In genomic region chr1:179742717-179743678, GRCh38 we compare ENCODE assay signal across 9 cellular contexts. TPM values are rescaled to one million over a fixed set of nuclear protein-coding genes. Genes with fewer than 3 reads are reported as not detected.
DNase-seq lines count a peak whose midpoint lies in the region; ATAC-seq and TF ChIP-seq lines count a peak whose summit lies in the region.
"Had no signal": no experiment of that assay in that cellular context is flagged by ENCODE, and none has a peak within 500 bp of the region (broad histone marks: within the 10 kb centered on the region; RNA-seq: fewer than 3 reads in every experiment).

TSS of gene FAM163A (plus strand) at chr1:179743291. CDS start at chr1:179813098, 69,807 bp downstream.

- H3K27ac ChIP-seq in lower lobe of right lung: no peak within 1 kb of the TSS

- H3K4me3 ChIP-seq in lower lobe of right lung: peak within 1 kb of the TSS; percentile 32

- H3K4me3 Mint-ChIP-seq in MCF 10A (ENCODE audit: unreplicated experiment) (no peak within 1 kb of the TSS), type B pancreatic cell (peak within 1 kb of the TSS; percentile 80)
- peak within 1 kb of the TSS; percentile 30 for H3K4me3 Mint-ChIP-seq in activated naive CD8-positive, alpha-beta T cell treated with anti-CD3 and anti-CD28 coated beads, Interleukin-2, amount 50 U/mL, for 24 hours

- CTCF ChIA-PET in MCF 10A (lab: Yijun Ruan, JAX): interaction anchor here (0.6 to 49.8 kb wide), 3 partner anchors 71 to 145 kb away, joined by 3 to 2115 read pairs (median 4); no protein-coding TSS in a partner anchor

- intact Hi-C loops in MCF 10A (cut with micrococcal nuclease): no loop called here
- intact Hi-C loops in lower lobe of right lung (cut with DNase I): no loop called here

- no peaks in the 10 kb centered on the region for H3K9me3 ChIP-seq in lower lobe of right lung

- H3K9me3 Mint-ChIP-seq in MCF 10A (ENCODE audit: unreplicated experiment) (no peaks in the 10 kb centered on the region), type B pancreatic cell (no peaks in the 10 kb centered on the region)
- H3K9me3 Mint-ChIP-seq in activated naive CD8-positive, alpha-beta T cell treated with anti-CD3 and anti-CD28 coated beads, Interleukin-2, amount 50 U/mL, for 24 hours: no peaks in the 10 kb centered on the region

- in situ Hi-C loops in T47D (cut with HindIII; ENCODE audit: low pct_unique_long_range_greater_than_20kb, low sequenced_read_pairs): no loop called here

- peaks cover 17% of the 10 kb centered on the region for H3K4me1 ChIP-seq in lower lobe of right lung

- H3K27ac Mint-ChIP-seq in MCF 10A (ENCODE audit: low read depth, unreplicated experiment) (no peak within 1 kb of the TSS), type B pancreatic cell (peak within 1 kb of the TSS; percentile 52)
- H3K27ac Mint-ChIP-seq in activated naive CD8-positive, alpha-beta T cell treated with anti-CD3 and anti-CD28 coated beads, Interleukin-2, amount 50 U/mL, for 24 hours: no peak within 1 kb of the TSS

- H3K27me3 Mint-ChIP-seq in MCF 10A (ENCODE audit: insufficient read depth, unreplicated experiment): peaks cover 75% of the 10 kb centered on the region
- H3K27me3 Mint-ChIP-seq in activated naive CD8-positive, alpha-beta T cell treated with anti-CD3 and anti-CD28 coated beads, Interleukin-2, amount 50 U/mL, for 24 hours: peaks cover 56% of the 10 kb centered on the region
- H3K27me3 Mint-ChIP-seq in type B pancreatic cell: peaks cover 83% of the 10 kb centered on the region

- H3K36me3 Mint-ChIP-seq in MCF 10A (ENCODE audit: insufficient read depth, unreplicated experiment) (no peaks in the 10 kb centered on the region), type B pancreatic cell (no peaks in the 10 kb centered on the region)
- H3K36me3 Mint-ChIP-seq in activated naive CD8-positive, alpha-beta T cell treated with anti-CD3 and anti-CD28 coated beads, Interleukin-2, amount 50 U/mL, for 24 hours (ENCODE audit: low read depth): no peaks in the 10 kb centered on the region

- ATAC-seq in activated naive CD8-positive, alpha-beta T cell treated with anti-CD3 and anti-CD28 coated beads, Interleukin-2, amount 50 U/mL, for 24 hours: peak; percentile 25
- ATAC-seq in lower lobe of right lung (peak; percentile 25 to 40), GM18870 (IDR thresholded peaks at IDR 0.05; ENCODE audit: unreplicated experiment) (no peak)

- H3K27me3 ChIP-seq in lower lobe of right lung (ENCODE audit: low read depth): peaks cover 71% of the 10 kb centered on the region

- DNase-seq in T47D (ENCODE audit: low read depth in 1 of 2, low spot score in 1 of 2) (peak; percentile 35 to 38), MCF 10A (ENCODE audit: unreplicated experiment) (no peak), lower lobe of right lung (no peak), type B pancreatic cell (ENCODE audit: extremely low spot score, unreplicated experiment) (no peak), HCEC 1CT (no peak), NCI-H1436 (lab: John Stamatoyannopoulos, UW) (no peak)
- no peak for DNase-seq in activated naive CD8-positive, alpha-beta T cell treated with anti-CD3 and anti-CD28 coated beads, Interleukin-2, amount 50 U/mL, for 24 hours

- BruUV-seq in MCF 10A (replicated peaks; lab: Mats Ljungman, UMichigan): no TSS peak

- no peaks in the 10 kb centered on the region for H3K36me3 ChIP-seq in lower lobe of right lung

- no peaks in the 10 kb centered on the region for H3K4me1 Mint-ChIP-seq in MCF 10A (ENCODE audit: insufficient read depth, unreplicated experiment)
- peaks cover 6% of the 10 kb centered on the region for H3K4me1 Mint-ChIP-seq in activated naive CD8-positive, alpha-beta T cell treated with anti-CD3 and anti-CD28 coated beads, Interleukin-2, amount 50 U/mL, for 24 hours
- peaks cover 14% of the 10 kb centered on the region for H3K4me1 Mint-ChIP-seq in type B pancreatic cell (ENCODE audit: unreplicated experiment)

- TF ChIP-seq CTCF in MCF 10A (IDR thresholded peaks at IDR 0.05; ENCODE audit: unreplicated experiment) (no peak), lower lobe of right lung (IDR thresholded peaks at IDR 0.05) (no peak), type B pancreatic cell (conservative IDR thresholded peaks at IDR 0.05) (no peak)

- POLR2A ChIA-PET in MCF 10A (lab: Yijun Ruan, JAX): no interaction called here

RNA-seq across cellular contexts. Expression of gene FAM163A, which starts in this region (rescaled TPM):
- total RNA-seq in MCF 10A (2022) (not detected in 2 replicates), lower lobe of right lung (not detected), type B pancreatic cell (ENCODE audit: low replicate concordance) (1.4 and 2.5 TPM in 2 replicates)
- total RNA-seq: SK-MEL-5 had no signal

Comparison
In these comparisons a context has a peak if more than half of its experiments do, and no peak if none do; other contexts are left out.
1. DNase-seq: peak in T47D (2 of 2); none in MCF 10A (single experiment), activated naive CD8-positive, alpha-beta T cell treated with anti-CD3 and anti-CD28 coated beads, Interleukin-2, amount 50 U/mL, for 24 hours (single experiment), lower lobe of right lung (single experiment), type B pancreatic cell (single experiment), HCEC 1CT (single experiment) and NCI-H1436 (single experiment).
2. Peak in ATAC-seq and H3K4me3 ChIP-seq in lower lobe of right lung; RNA of the gene not detected or under 1 TPM.